In genomic region chr4:40288547-40288946, GRCh38 we compare ENCODE assay signal across 18 cellular contexts. TPM values are rescaled to one million over a fixed set of nuclear protein-coding genes. Genes with fewer than 3 reads are reported as not detected.
DNase-seq lines count a peak whose midpoint lies in the region; ATAC-seq, FAIRE-seq and TF ChIP-seq lines count a peak whose summit lies in the region.
"Had no signal": no experiment of that assay in that cellular context is flagged by ENCODE, and none has a peak within 500 bp of the region (broad histone marks: within the 10 kb centered on the region; RNA-seq: fewer than 3 reads in every experiment).

No MANE protein-coding gene starts in this region.

- no peak overlapping the region for H3K4me2 ChIP-seq in GM23338

- H3K9me2 ChIP-seq in GM23338 (ENCODE audit: insufficient read depth) = peaks cover 14% of the 10 kb centered on the region; the same call in 1 of the 2 replicates

- peaks cover 3% of the 10 kb centered on the region for H3K9me3 Mint-ChIP-seq in T-helper 1 cell treated with Interleukin-12 subunit alpha and Interleukin-12 subunit beta and Interleukin-4 antibody, amounts not matched to agents 30 μg/mL and 1 μg/mL, for 36 hours
- no peaks in the 10 kb centered on the region for H3K9me3 Mint-ChIP-seq in naive B cell
- peaks cover 4% of the 10 kb centered on the region; the same call in 2 of the 3 replicates for H3K9me3 Mint-ChIP-seq in GM23338

- no peaks in the 10 kb centered on the region for H3K27me3 ChIP-seq in GM23338 (ENCODE audit: insufficient read depth)

- peaks cover 52% of the 10 kb centered on the region for H3K4me1 Mint-ChIP-seq in T-helper 1 cell treated with Interleukin-12 subunit alpha and Interleukin-12 subunit beta and Interleukin-4 antibody, amounts not matched to agents 30 μg/mL and 1 μg/mL, for 36 hours (ENCODE audit: low read depth)
- H3K4me1 Mint-ChIP-seq in T-helper 17 cell = peaks cover 43% of the 10 kb centered on the region
- H3K4me1 Mint-ChIP-seq in naive B cell = peaks cover 60 to 98% (median 96%) of the 10 kb centered on the region in 3 donors
- peaks cover 16% of the 10 kb centered on the region for H3K4me1 Mint-ChIP-seq in GM23338

- no peaks in the 10 kb centered on the region for H3K79me2 ChIP-seq in GM23338 (replicated peaks; ENCODE audit: insufficient read depth)

- no peak overlapping the region for H3K4me3 ChIP-seq in GM23338
- H3K4me3 ChIP-seq: coronary artery, gastrocnemius medialis, skin epidermis had no signal

- H4K20me1 ChIP-seq in GM23338 (replicated peaks; ENCODE audit: insufficient read depth) = no peaks in the 10 kb centered on the region

- H2AFZ ChIP-seq in GM23338 = no peak overlapping the region; the same call in 1 of the 2 replicates

- TF ChIP-seq CTCF in GM23338 (conservative IDR thresholded peaks at IDR 0.05; ENCODE audit: low read depth in 2 of 2) = no peak

- peaks cover 7% of the 10 kb centered on the region for H3K36me3 Mint-ChIP-seq in T-helper 1 cell treated with Interleukin-12 subunit alpha and Interleukin-12 subunit beta and Interleukin-4 antibody, amounts not matched to agents 30 μg/mL and 1 μg/mL, for 36 hours (ENCODE audit: low read depth)
- H3K36me3 Mint-ChIP-seq in T-helper 17 cell (ENCODE audit: low read depth) (no peaks in the 10 kb centered on the region), naive B cell (no peaks in the 10 kb centered on the region), GM23338 (ENCODE audit: low read depth) (peaks cover 4% of the 10 kb centered on the region)
- H3K36me3 Mint-ChIP-seq: type B pancreatic cell had no signal

- peak; percentile 45 for FAIRE-seq in GM19239 (lab: Jason Lieb, UNC)
- FAIRE-seq: endothelial cell of umbilical vein had no signal

- no peak overlapping the region for H3K4me3 Mint-ChIP-seq in T-helper 1 cell treated with Interleukin-12 subunit alpha and Interleukin-12 subunit beta and Interleukin-4 antibody, amounts not matched to agents 30 μg/mL and 1 μg/mL, for 36 hours
- H3K4me3 Mint-ChIP-seq in T-helper 17 cell = peak overlapping the region; percentile 39
- peak overlapping the region; percentile 5 to 89 (median 68) for H3K4me3 Mint-ChIP-seq in naive B cell
- H3K4me3 Mint-ChIP-seq in GM23338 = no peak overlapping the region
- H3K4me3 Mint-ChIP-seq: type B pancreatic cell had no signal

- no peaks in the 10 kb centered on the region; the same call in 1 of the 2 replicates for H3K4me1 ChIP-seq in GM23338 (ENCODE audit: insufficient read depth)
- H3K4me1 ChIP-seq: gastrocnemius medialis had no signal

- no peaks in the 10 kb centered on the region for H3K36me3 ChIP-seq in GM23338 (ENCODE audit: insufficient read depth)
- H3K36me3 ChIP-seq: gastrocnemius medialis had no signal

- no peaks in the 10 kb centered on the region for H3F3A ChIP-seq in GM23338 (replicated peaks; ENCODE audit: low read depth)

- ATAC-seq in T-helper 17 cell = no peak
- ATAC-seq in naive B cell (ENCODE audit: low read depth in 2 of 2) = peak; percentile 73
- ATAC-seq in GM21825 (IDR thresholded peaks at IDR 0.05; ENCODE audit: unreplicated experiment) = no peak
- ATAC-seq in GM23338 = no peak
- ATAC-seq: gastrocnemius medialis had no signal

- no peaks in the 10 kb centered on the region for H3K9me3 ChIP-seq in T-helper 17 cell (ENCODE audit: control insufficient read depth, low read length, poor library complexity, severe bottlenecking)
- H3K9me3 ChIP-seq: gastrocnemius medialis had no signal

- peak overlapping the region; percentile 37 for H3K27ac Mint-ChIP-seq in T-helper 1 cell treated with Interleukin-12 subunit alpha and Interleukin-12 subunit beta and Interleukin-4 antibody, amounts not matched to agents 30 μg/mL and 1 μg/mL, for 36 hours
- H3K27ac Mint-ChIP-seq in T-helper 17 cell = peak overlapping the region; percentile 94
- peak overlapping the region; percentile 60 to 95 (median 91) for H3K27ac Mint-ChIP-seq in naive B cell
- no peak overlapping the region for H3K27ac Mint-ChIP-seq in GM23338
- H3K27ac Mint-ChIP-seq: type B pancreatic cell had no signal

- H3K27ac ChIP-seq in GM23338 (ENCODE audit: low read depth) = no peak overlapping the region
- H3K27ac ChIP-seq: coronary artery, gastrocnemius medialis had no signal

- DNase-seq in T-helper 1 cell = no peak
- DNase-seq in GM19239 (ENCODE audit: insufficient read length, low spot score) = no peak
- no peak for DNase-seq in T-helper 17 cell
- peak; percentile 67 for DNase-seq in naive B cell
- DNase-seq in HuH-7 (ENCODE audit: low spot score) = no peak
- no peak for DNase-seq in GM23338 (ENCODE audit: low spot score)
- DNase-seq: activated T-cell treated with anti-CD3 and anti-CD28 coated beads for 4 hours, gastrocnemius medialis, IMR-90, NCI-H1105 treated with DMSO at 0.1 percent for 48 hours, NCI-H82 had no signal

- no peaks in the 10 kb centered on the region for H3K27me3 Mint-ChIP-seq in T-helper 1 cell treated with Interleukin-12 subunit alpha and Interleukin-12 subunit beta and Interleukin-4 antibody, amounts not matched to agents 30 μg/mL and 1 μg/mL, for 36 hours (ENCODE audit: low read depth)
- H3K27me3 Mint-ChIP-seq in T-helper 17 cell = no peaks in the 10 kb centered on the region
- no peaks in the 10 kb centered on the region for H3K27me3 Mint-ChIP-seq in naive B cell
- H3K27me3 Mint-ChIP-seq in GM23338 (ENCODE audit: insufficient read depth, low read depth, poor library complexity) = peaks cover 13% of the 10 kb centered on the region
- H3K27me3 Mint-ChIP-seq: type B pancreatic cell had no signal

TF ChIP-seq in GM23338, 12 proteins besides CTCF, POLR2A, EP300 and RAD21:
- TF ChIP-seq ETS1 (IDR thresholded peaks at IDR 0.05) (no peak), STAT1 (IDR thresholded peaks at IDR 0.05; ENCODE audit: unreplicated experiment) (no peak), EZH2 (IDR thresholded peaks at IDR 0.05; ENCODE audit: low read depth, unreplicated experiment) (no peak), CREB1 (CRISPR knock-in tag; IDR thresholded peaks at IDR 0.05; ENCODE audit: low read depth) (no peak)

RNA-seq across cellular contexts. Expression of gene CHRNA9, which starts 46.6 kb away (rescaled TPM):
- total RNA-seq in T-helper 17 cell = not detected
- polyA plus RNA-seq in naive B cell (ENCODE audit: low read depth in 6 of 6) (under 1 TPM in 1 of 6 donors, not detected in 5; 0.25 TPM), GM23338 (2016; fragmentation: Nextera tagmentation; extraction: Ambion mirVana) (0.24 and 0.58 TPM in 2 replicates)
- total RNA-seq in GM23338 (2014; rRNA removed; shearing (Covaris generic)) = 0.78 and 5.7 TPM in 2 replicates
- total RNA-seq: endothelial cell of umbilical vein, gastrocnemius medialis, IMR-90, liver had no signal
- polyA plus RNA-seq: endothelial cell of umbilical vein, IMR-90, liver had no signal

Comparison
In these comparisons a context has a peak if more than half of its experiments do, and no peak if none do; other contexts are left out.
1. H3K4me3 Mint-ChIP-seq: peak in T-helper 17 cell (single experiment) and naive B cell (8 of 8); none in T-helper 1 cell treated with Interleukin-12 subunit alpha and Interleukin-12 subunit beta and Interleukin-4 antibody, amounts not matched to agents 30 μg/mL and 1 μg/mL, for 36 hours (single experiment) and GM23338 (single experiment).
2. ATAC-seq: peak in naive B cell (2 of 2); none in T-helper 17 cell (single experiment), GM21825 (single experiment) and GM23338 (single experiment).